Comparison of ENCODE assay signal across 1 cellular context in the genomic region with DNA sequence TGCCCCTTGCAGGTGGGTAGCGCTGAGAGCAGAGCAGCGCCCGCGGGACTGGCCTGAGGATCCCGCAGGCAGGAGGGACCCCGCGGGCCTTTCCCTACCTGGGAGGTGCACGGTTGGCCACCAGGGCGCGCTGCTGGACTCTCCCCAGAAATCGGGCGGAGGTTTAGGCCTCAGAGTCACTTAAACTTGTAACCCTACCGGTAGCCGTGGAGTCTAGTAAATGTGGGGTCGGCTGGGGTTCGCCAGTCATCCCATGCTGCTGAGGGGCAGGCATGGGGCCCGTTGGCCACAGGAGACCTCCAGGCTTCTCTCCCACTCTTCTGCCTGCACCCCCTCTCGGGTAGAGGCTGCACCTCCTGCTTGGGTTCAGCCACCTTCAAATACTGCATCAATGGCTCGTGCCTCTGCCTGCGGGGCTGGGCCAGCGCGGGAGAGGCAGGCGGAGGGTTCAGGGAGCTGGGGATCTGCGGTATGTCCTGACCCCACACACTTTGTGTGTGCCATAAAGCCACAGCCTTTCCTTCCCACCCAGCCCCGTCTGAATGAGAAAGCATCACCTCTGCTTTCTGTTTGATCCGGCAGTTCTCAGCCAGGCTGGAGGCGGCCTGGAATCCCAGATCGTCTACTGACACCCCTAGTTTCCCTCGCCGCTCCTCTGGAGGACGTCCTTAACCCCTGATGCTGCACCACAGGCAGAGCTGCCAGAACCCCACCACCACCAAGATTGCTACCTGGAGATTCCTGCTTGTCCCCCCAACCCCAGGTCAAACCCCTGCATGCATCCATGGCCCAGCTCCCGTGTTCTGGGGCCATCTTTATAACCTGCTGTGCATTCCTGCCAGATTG.
TF ChIP-seq lines count a peak whose summit lies in the region.

No MANE protein-coding gene starts in this region.

TF ChIP-seq in HepG2, 621 proteins besides CTCF, POLR2A, EP300 and RAD21 (continued from another document and continues in another):
- TF ChIP-seq, protein P1, sequence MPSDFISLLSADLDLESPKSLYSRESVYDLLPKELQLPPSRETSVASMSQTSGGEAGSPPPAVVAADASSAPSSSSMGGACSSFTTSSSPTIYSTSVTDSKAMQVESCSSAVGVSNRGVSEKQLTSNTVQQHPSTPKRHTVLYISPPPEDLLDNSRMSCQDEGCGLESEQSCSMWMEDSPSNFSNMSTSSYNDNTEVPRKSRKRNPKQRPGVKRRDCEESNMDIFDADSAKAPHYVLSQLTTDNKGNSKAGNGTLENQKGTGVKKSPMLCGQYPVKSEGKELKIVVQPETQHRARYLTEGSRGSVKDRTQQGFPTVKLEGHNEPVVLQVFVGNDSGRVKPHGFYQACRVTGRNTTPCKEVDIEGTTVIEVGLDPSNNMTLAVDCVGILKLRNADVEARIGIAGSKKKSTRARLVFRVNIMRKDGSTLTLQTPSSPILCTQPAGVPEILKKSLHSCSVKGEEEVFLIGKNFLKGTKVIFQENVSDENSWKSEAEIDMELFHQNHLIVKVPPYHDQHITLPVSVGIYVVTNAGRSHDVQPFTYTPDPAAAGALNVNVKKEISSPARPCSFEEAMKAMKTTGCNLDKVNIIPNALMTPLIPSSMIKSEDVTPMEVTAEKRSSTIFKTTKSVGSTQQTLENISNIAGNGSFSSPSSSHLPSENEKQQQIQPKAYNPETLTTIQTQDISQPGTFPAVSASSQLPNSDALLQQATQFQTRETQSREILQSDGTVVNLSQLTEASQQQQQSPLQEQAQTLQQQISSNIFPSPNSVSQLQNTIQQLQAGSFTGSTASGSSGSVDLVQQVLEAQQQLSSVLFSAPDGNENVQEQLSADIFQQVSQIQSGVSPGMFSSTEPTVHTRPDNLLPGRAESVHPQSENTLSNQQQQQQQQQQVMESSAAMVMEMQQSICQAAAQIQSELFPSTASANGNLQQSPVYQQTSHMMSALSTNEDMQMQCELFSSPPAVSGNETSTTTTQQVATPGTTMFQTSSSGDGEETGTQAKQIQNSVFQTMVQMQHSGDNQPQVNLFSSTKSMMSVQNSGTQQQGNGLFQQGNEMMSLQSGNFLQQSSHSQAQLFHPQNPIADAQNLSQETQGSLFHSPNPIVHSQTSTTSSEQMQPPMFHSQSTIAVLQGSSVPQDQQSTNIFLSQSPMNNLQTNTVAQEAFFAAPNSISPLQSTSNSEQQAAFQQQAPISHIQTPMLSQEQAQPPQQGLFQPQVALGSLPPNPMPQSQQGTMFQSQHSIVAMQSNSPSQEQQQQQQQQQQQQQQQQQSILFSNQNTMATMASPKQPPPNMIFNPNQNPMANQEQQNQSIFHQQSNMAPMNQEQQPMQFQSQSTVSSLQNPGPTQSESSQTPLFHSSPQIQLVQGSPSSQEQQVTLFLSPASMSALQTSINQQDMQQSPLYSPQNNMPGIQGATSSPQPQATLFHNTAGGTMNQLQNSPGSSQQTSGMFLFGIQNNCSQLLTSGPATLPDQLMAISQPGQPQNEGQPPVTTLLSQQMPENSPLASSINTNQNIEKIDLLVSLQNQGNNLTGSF (CRISPR knock-in tag; IDR thresholded peaks at IDR 0.05) = no peak
- no peak for TF ChIP-seq FLYWCH1 (CRISPR knock-in tag; IDR thresholded peaks at IDR 0.05)
- TF ChIP-seq EZH2 (conservative IDR thresholded peaks at IDR 0.05; ENCODE audit: low read depth, low read length) = no peak
- peak; percentile 51; the same call in 1 of the 2 replicates for TF ChIP-seq ZBTB38 (CRISPR knock-in tag; IDR thresholded peaks at IDR 0.05)
- no peak for TF ChIP-seq TOPORS (CRISPR knock-in tag; IDR thresholded peaks at IDR 0.05)
- TF ChIP-seq ZNF792 (CRISPR knock-in tag; IDR thresholded peaks at IDR 0.05) = no peak
- TF ChIP-seq ZBTB40 (IDR thresholded peaks at IDR 0.05) = no peak
- no peak for TF ChIP-seq ZBTB40 (CRISPR knock-in tag; IDR thresholded peaks at IDR 0.05)
- no peak for TF ChIP-seq SMAD9 (CRISPR knock-in tag; IDR thresholded peaks at IDR 0.05)
- TF ChIP-seq GABPA (IDR thresholded peaks at IDR 0.05; ENCODE audit: low read depth, low read length) = no peak
- no peak for TF ChIP-seq GABPA (CRISPR knock-in tag; IDR thresholded peaks at IDR 0.05; ENCODE audit: low read depth)
- TF ChIP-seq, protein P2, sequence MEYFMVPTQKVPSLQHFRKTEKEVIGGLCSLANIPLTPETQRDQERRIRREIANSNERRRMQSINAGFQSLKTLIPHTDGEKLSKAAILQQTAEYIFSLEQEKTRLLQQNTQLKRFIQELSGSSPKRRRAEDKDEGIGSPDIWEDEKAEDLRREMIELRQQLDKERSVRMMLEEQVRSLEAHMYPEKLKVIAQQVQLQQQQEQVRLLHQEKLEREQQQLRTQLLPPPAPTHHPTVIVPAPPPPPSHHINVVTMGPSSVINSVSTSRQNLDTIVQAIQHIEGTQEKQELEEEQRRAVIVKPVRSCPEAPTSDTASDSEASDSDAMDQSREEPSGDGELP (IDR thresholded peaks at IDR 0.05; ENCODE audit: borderline replicate concordance, low read depth) = no peak
- no peak for TF ChIP-seq CBX5 (CRISPR knock-in tag; IDR thresholded peaks at IDR 0.05; ENCODE audit: borderline replicate concordance)
- TF ChIP-seq ZFYVE20 (CRISPR knock-in tag; IDR thresholded peaks at IDR 0.05; ENCODE audit: borderline replicate concordance, low read depth) = no peak
- no peak for TF ChIP-seq ZNF383 (CRISPR knock-in tag; IDR thresholded peaks at IDR 0.05; ENCODE audit: borderline replicate concordance)
- no peak for TF ChIP-seq ZNF788 (CRISPR knock-in tag; IDR thresholded peaks at IDR 0.05; ENCODE audit: borderline replicate concordance)
- 0 out of 2 replicates have a peak, but pooled peaks have one; percentile 36 for TF ChIP-seq HIVEP1 (CRISPR knock-in tag; IDR thresholded peaks at IDR 0.05)
- no peak for TF ChIP-seq IKZF5 (CRISPR knock-in tag; IDR thresholded peaks at IDR 0.05)
- no peak for TF ChIP-seq HCFC1 (IDR thresholded peaks at IDR 0.05; ENCODE audit: low read depth, low read length)
- no peak for TF ChIP-seq ELF3 (CRISPR knock-in tag; IDR thresholded peaks at IDR 0.05)
- TF ChIP-seq, protein P3, sequence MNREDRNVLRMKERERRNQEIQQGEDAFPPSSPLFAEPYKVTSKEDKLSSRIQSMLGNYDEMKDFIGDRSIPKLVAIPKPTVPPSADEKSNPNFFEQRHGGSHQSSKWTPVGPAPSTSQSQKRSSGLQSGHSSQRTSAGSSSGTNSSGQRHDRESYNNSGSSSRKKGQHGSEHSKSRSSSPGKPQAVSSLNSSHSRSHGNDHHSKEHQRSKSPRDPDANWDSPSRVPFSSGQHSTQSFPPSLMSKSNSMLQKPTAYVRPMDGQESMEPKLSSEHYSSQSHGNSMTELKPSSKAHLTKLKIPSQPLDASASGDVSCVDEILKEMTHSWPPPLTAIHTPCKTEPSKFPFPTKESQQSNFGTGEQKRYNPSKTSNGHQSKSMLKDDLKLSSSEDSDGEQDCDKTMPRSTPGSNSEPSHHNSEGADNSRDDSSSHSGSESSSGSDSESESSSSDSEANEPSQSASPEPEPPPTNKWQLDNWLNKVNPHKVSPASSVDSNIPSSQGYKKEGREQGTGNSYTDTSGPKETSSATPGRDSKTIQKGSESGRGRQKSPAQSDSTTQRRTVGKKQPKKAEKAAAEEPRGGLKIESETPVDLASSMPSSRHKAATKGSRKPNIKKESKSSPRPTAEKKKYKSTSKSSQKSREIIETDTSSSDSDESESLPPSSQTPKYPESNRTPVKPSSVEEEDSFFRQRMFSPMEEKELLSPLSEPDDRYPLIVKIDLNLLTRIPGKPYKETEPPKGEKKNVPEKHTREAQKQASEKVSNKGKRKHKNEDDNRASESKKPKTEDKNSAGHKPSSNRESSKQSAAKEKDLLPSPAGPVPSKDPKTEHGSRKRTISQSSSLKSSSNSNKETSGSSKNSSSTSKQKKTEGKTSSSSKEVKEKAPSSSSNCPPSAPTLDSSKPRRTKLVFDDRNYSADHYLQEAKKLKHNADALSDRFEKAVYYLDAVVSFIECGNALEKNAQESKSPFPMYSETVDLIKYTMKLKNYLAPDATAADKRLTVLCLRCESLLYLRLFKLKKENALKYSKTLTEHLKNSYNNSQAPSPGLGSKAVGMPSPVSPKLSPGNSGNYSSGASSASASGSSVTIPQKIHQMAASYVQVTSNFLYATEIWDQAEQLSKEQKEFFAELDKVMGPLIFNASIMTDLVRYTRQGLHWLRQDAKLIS (CRISPR knock-in tag; IDR thresholded peaks at IDR 0.05) = no peak
- peak in 1 of 2 experiments; percentile 75; a peak in 3 of 4 replicates for TF ChIP-seq HMGXB4 (CRISPR knock-in tag; IDR thresholded peaks at IDR 0.05; ENCODE audit: borderline replicate concordance in 1 of 2, low read depth in 1 of 2)
- no peak for TF ChIP-seq SALL2 (CRISPR knock-in tag; IDR thresholded peaks at IDR 0.05)
- no peak for TF ChIP-seq BRD4 (CRISPR knock-in tag; IDR thresholded peaks at IDR 0.05)
- no peak for TF ChIP-seq PPARG (CRISPR knock-in tag; conservative IDR thresholded peaks at IDR 0.05)
- TF ChIP-seq PHF5A (CRISPR knock-in tag; IDR thresholded peaks at IDR 0.05; ENCODE audit: low read depth, unreplicated experiment) = peak; percentile 40
